ENCODE assay signal across 11 cellular contexts in genomic region chr7:18019562-18019961, GRCh38. TPM values are rescaled to one million over a fixed set of nuclear protein-coding genes. Genes with fewer than 3 reads are reported as not detected.
DNase-seq lines count a peak whose midpoint lies in the region; ATAC-seq and TF ChIP-seq lines count a peak whose summit lies in the region.
"Had no signal": no experiment of that assay in that cellular context is flagged by ENCODE, and none has a peak within 500 bp of the region (broad histone marks: within the 10 kb centered on the region; RNA-seq: fewer than 3 reads in every experiment).

No MANE protein-coding gene starts in this region.

- H2AFZ ChIP-seq in MM.1S (ENCODE audit: low read length) = no peak overlapping the region

- H3K27me3 ChIP-seq in right lobe of liver = no peaks in the 10 kb centered on the region
- H3K27me3 ChIP-seq in MM.1S (replicated peaks; ENCODE audit: insufficient read depth, low read length) = no peaks in the 10 kb centered on the region

- in situ Hi-C loops in KBM-7 (cut with MboI; ENCODE audit: low pct_unique_long_range_greater_than_20kb, low sequenced_read_pairs) = no loop called here

- DNase-seq in AG09309 (ENCODE audit: low read depth) (peak; percentile 13), KBM-7 (peak; percentile 3), dermis blood vessel endothelial cell (peak; percentile 79), right lobe of liver (no peak), NCI-H1436 (lab: John Stamatoyannopoulos, UW) (no peak), MM.1S (no peak), putamen (ENCODE audit: low spot score) (no peak)
- DNase-seq: activated CD4-positive, alpha-beta T cell treated with anti-CD3 and anti-CD28 coated beads for 36 hours; CD8-positive, alpha-beta memory T cell; Karpas-422 had no signal

- WGBS in right lobe of liver (ENCODE audit: insufficient coverage, low coverage, low lambda C conversion rate, missing lambda C conversion rate) = 18% methylated on average over 1 of the region's 1 CpG

- no peaks in the 10 kb centered on the region for H3K36me3 ChIP-seq in right lobe of liver
- H3K36me3 ChIP-seq in MM.1S (replicated peaks; ENCODE audit: insufficient read depth, low read length) = no peaks in the 10 kb centered on the region

- no peak overlapping the region for H3K4me3 ChIP-seq in AG09309 (ENCODE audit: control insufficient read depth, low read depth, low read length)
- H3K4me3 ChIP-seq in right lobe of liver = no peak overlapping the region
- no peak overlapping the region for H3K4me3 ChIP-seq in MM.1S (ENCODE audit: low read length)

- H3K27ac ChIP-seq in right lobe of liver (no peak overlapping the region), MM.1S (ENCODE audit: low read length) (no peak overlapping the region)

- H3K9ac ChIP-seq in MM.1S (ENCODE audit: low read length) = no peak overlapping the region

- no peaks in the 10 kb centered on the region for H3K79me2 ChIP-seq in MM.1S (ENCODE audit: low read length)

- intact Hi-C loops in right lobe of liver (cut with DNase I) = no loop called here

- no peak overlapping the region for H3K4me2 ChIP-seq in MM.1S (ENCODE audit: low read depth, low read length)

- no peaks in the 10 kb centered on the region for H4K20me1 ChIP-seq in MM.1S (ENCODE audit: insufficient read depth, low read length)

- no peaks in the 10 kb centered on the region for H3K9me3 ChIP-seq in right lobe of liver
- H3K9me3 ChIP-seq in MM.1S (replicated peaks; ENCODE audit: insufficient read depth, low read length) = no peaks in the 10 kb centered on the region

- no peak for TF ChIP-seq POLR2A in right lobe of liver (IDR thresholded peaks at IDR 0.05)

- TF ChIP-seq CTCF in AG09309 (IDR thresholded peaks at IDR 0.05; ENCODE audit: control insufficient read depth, insufficient read depth, low read depth, low read length, missing control alignments) = no peak
- TF ChIP-seq CTCF in right lobe of liver (IDR thresholded peaks at IDR 0.05) = no peak
- TF ChIP-seq CTCF in MM.1S (IDR thresholded peaks at IDR 0.05; ENCODE audit: low read length) = no peak

- ATAC-seq in right lobe of liver = peak; percentile 60 to 83 (median 77)
- ATAC-seq in GM21723 (IDR thresholded peaks at IDR 0.05; ENCODE audit: unreplicated experiment) = no peak
- ATAC-seq: activated CD4-positive, alpha-beta T cell treated with anti-CD3 and anti-CD28 coated beads for 36 hours had no signal

- no peaks in the 10 kb centered on the region for H3K9me2 ChIP-seq in MM.1S (replicated peaks; ENCODE audit: insufficient read depth, low read length)

- no peaks in the 10 kb centered on the region for H3F3A ChIP-seq in MM.1S (ENCODE audit: insufficient read depth, low read length)

- H3K4me1 ChIP-seq in right lobe of liver = peaks cover 0 to 6% (median 0%) of the 10 kb centered on the region in 4 donors
- H3K4me1 ChIP-seq in MM.1S (ENCODE audit: low read length) = no peaks in the 10 kb centered on the region

RNA-seq across cellular contexts. Expression of gene PRPS1L1, which starts 8.1 kb away (rescaled TPM):
- 0.14 TPM in 1 of 2 replicates, not detected in the other for total RNA-seq in dermis blood vessel endothelial cell
- not detected for total RNA-seq in right lobe of liver
- total RNA-seq: activated CD4-positive, alpha-beta T cell treated with anti-CD3 and anti-CD28 coated beads for 36 hours; CD8-positive, alpha-beta memory T cell had no signal

Comparison
In these comparisons a context has a peak if more than half of its experiments do, and no peak if none do; other contexts are left out.
1. DNase-seq: peak in AG09309 (single experiment), KBM-7 (single experiment) and dermis blood vessel endothelial cell (single experiment); none in right lobe of liver (0 of 3), NCI-H1436 (single experiment), MM.1S (single experiment) and putamen (single experiment).